ENCODE assay signal across 9 cellular contexts in the genomic region with DNA sequence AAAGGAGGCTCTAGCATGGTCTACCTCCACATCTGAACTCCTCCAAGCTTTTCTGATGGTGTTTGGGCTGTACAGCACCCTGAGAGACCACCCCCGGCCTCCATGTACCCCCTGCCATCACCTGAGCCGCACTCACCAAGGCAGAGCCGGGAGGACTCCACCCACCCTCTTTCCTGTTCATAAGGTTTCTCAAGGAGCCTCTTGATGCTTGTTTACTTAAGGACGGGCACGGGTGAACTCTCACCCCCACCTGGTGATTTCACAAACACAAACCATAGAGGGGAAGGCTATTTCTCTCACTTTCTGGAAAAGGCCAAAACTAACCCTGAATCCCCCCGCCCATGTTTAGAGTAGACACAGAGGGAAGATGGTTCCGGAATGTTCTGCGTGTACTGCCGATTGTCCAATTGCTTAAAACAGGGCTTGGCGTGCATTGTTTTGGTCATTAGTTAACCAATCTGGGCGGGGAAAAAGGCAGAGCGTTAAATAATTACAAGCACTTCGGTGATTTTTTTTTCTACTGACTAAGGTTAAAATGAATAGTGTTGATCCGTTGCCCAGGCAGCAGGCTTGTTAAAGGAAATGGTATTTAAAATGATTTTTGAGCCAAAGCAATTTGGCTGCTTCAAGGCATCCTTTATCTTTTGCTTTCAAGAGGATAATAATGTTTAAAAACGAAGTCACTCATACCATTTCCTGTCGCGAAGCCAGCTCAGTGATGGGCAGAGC.
DNase-seq lines count a peak whose midpoint lies in the region; FAIRE-seq and TF ChIP-seq lines count a peak whose summit lies in the region.
"Had no signal": no experiment of that assay in that cellular context is flagged by ENCODE, and none has a peak within 500 bp of the region (broad histone marks: within the 10 kb centered on the region; RNA-seq: fewer than 3 reads in every experiment).

No MANE protein-coding gene starts in this region.

- H3K36me3 ChIP-seq in spleen (no peaks in the 10 kb centered on the region), brain microvascular endothelial cell (replicated peaks) (no peaks in the 10 kb centered on the region)

- peaks cover 7% of the 10 kb centered on the region for H3K36me3 Mint-ChIP-seq in HFFc6 (ENCODE audit: low read depth)

- DNase-seq in HFFc6 (peak; percentile 38), NCI-H69 (lab: John Stamatoyannopoulos, UW) (peak; percentile 81), fibroblast of mammary gland (ENCODE audit: low read depth) (peak; percentile 38), spleen (no peak), brain microvascular endothelial cell (no peak), HuH-7.5 (ENCODE audit: low spot score) (no peak), urothelium cell line (ENCODE audit: low spot score) (no peak), RCC 7860 (ENCODE audit: low spot score) (no peak)

- in situ Hi-C loops in brain microvascular endothelial cell (cut with HindIII; ENCODE audit: low pct_ligation_motif_present, low sequenced_read_pairs): no loop called here

- peaks cover 6% of the 10 kb centered on the region for H3K9me3 Mint-ChIP-seq in HFFc6

- H3K4me3 Mint-ChIP-seq in HFFc6: no peak overlapping the region; the same call in 1 of the 2 replicates

- peaks cover 0 to 19% (median 6%) of the 10 kb centered on the region in 6 donors for H3K4me1 ChIP-seq in spleen

- no peak for TF ChIP-seq POLR2A in spleen (IDR thresholded peaks at IDR 0.05)

- no peak for TF ChIP-seq CTCF in HFFc6 (IDR thresholded peaks at IDR 0.05)
- no peak for TF ChIP-seq CTCF in fibroblast of mammary gland (conservative IDR thresholded peaks at IDR 0.05; ENCODE audit: control insufficient read depth, insufficient read depth, low read depth, low read length)
- no peak for TF ChIP-seq CTCF in spleen (IDR thresholded peaks at IDR 0.05 in 8 of 11, conservative IDR thresholded peaks at IDR 0.05 in 3 of 11)
- TF ChIP-seq CTCF in brain microvascular endothelial cell (IDR thresholded peaks at IDR 0.05; ENCODE audit: low read depth, low read length, missing control alignments): no peak

- 51 to 76% (median 60%) methylated on average over 17 of the region's 17 CpGs for WGBS in spleen, 5 donors

- intact Hi-C loops in spleen (cut with DNase I; ENCODE audit: low total_unique reads): no loop called here

- peaks cover 13% of the 10 kb centered on the region for H3K4me1 Mint-ChIP-seq in HFFc6 (ENCODE audit: low read depth)

- H3K27me3 Mint-ChIP-seq in HFFc6 (ENCODE audit: insufficient read depth): peaks cover 3% of the 10 kb centered on the region

- H3K4me3 ChIP-seq in fibroblast of mammary gland (ENCODE audit: control insufficient read depth, low read depth, low read length): no peak overlapping the region
- no peak overlapping the region for H3K4me3 ChIP-seq in spleen
- no peak overlapping the region for H3K4me3 ChIP-seq in brain microvascular endothelial cell (ENCODE audit: low read depth, low read length)
- H3K4me3 ChIP-seq: SK-N-MC had no signal

- H3K27ac ChIP-seq in spleen (peak overlapping the region in 7 of 8 donors; percentile 62 to 81 (median 75)), brain microvascular endothelial cell (no peak overlapping the region)
- H3K27ac ChIP-seq: SK-N-MC had no signal

- H3K27me3 ChIP-seq in spleen (replicated peaks in 1 of 7) (peaks cover 0 to 12% (median 0%) of the 10 kb centered on the region in 7 donors), brain microvascular endothelial cell (replicated peaks) (no peaks in the 10 kb centered on the region)

- no peak for FAIRE-seq in urothelium cell line (lab: Jason Lieb, UNC)
- no peak for FAIRE-seq in RCC 7860 (lab: Jason Lieb, UNC)

- H3K27ac Mint-ChIP-seq in HFFc6: peak overlapping the region; percentile 42

- no peaks in the 10 kb centered on the region for H3K9me3 ChIP-seq in spleen

Comparison
In these comparisons a context has a peak if more than half of its experiments do, and no peak if none do; other contexts are left out.
1. DNase-seq: peak in HFFc6 (single experiment), NCI-H69 (single experiment) and fibroblast of mammary gland (single experiment); none in spleen (single experiment), brain microvascular endothelial cell (single experiment), HuH-7.5 (single experiment), urothelium cell line (single experiment) and RCC 7860 (single experiment).